In the genomic region with DNA sequence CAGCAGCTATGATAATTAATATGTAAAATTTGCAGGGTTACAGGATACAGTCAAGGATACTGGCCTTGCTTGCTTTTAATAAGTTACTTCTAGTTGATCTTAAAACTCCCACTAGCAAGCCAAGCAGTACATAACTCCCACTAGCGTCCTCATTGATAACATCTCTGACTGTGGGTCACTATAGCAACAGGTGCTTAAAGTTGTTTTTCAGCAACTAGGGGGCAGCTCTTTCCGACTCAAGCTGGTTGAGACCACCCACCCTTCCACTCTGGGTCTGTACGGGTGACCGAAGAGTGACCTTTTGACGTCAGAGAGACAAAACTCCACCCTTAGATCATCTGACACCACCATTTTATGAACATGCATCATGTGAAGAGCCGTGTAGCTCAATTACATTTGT, we compare ENCODE assay signal across 30 cellular contexts.
"Had no signal": no experiment of that assay in that cellular context is flagged by ENCODE, and none has a peak within 500 bp of the region (broad histone marks: within the 10 kb centered on the region; RNA-seq: fewer than 3 reads in every experiment).

No MANE protein-coding gene starts in this region.

- H3K9me3 ChIP-seq: left lung, mucosa of descending colon, ovary, psoas muscle, stomach, thyroid gland, vagina had no signal

- H3K4me2 ChIP-seq: neural progenitor cell, smooth muscle cell had no signal

- H3K36me3 ChIP-seq: left lung, neural progenitor cell, ovary, stomach, thyroid gland, vagina had no signal

- H3K27ac Mint-ChIP-seq: effector memory CD8-positive, alpha-beta T cell; immature natural killer cell; mesothelial cell of epicardium; naive B cell; natural killer cell treated with Interleukin-12 subunit alpha and Interleukin-12 subunit beta and Interleukin-15 and Interleukin-18, amount 100 ng/mL, for 72 hours; neural progenitor cell had no signal

- H3K4me1 Mint-ChIP-seq: immature natural killer cell, mesothelial cell of epicardium, naive B cell, neural progenitor cell had no signal

- H3K4me1 ChIP-seq: left lung, neural progenitor cell, psoas muscle, stomach, thyroid gland, vagina had no signal

- H3K4me3 ChIP-seq: left lung, mucosa of descending colon, neural progenitor cell, ovary, psoas muscle, smooth muscle cell, stomach, thyroid gland, vagina had no signal

- H3K27ac ChIP-seq: left lung, neural progenitor cell, ovary, psoas muscle, stomach, thyroid gland, vagina had no signal

- H3K36me3 Mint-ChIP-seq: mesothelial cell of epicardium; naive B cell; natural killer cell treated with Interleukin-12 subunit alpha and Interleukin-12 subunit beta and Interleukin-15 and Interleukin-18, amount 100 ng/mL, for 72 hours; neural progenitor cell had no signal

- H3K27me3 ChIP-seq: left lung, neural progenitor cell, ovary, stomach, thyroid gland, vagina had no signal

- ATAC-seq: effector memory CD8-positive, alpha-beta T cell; left lung; mucosa of descending colon; natural killer cell treated with Interleukin-12 subunit alpha and Interleukin-12 subunit beta and Interleukin-15 and Interleukin-18, amount 100 ng/mL, for 72 hours; psoas muscle; sciatic nerve had no signal

- H2AFZ ChIP-seq: neural progenitor cell had no signal

- H3K9ac ChIP-seq: neural progenitor cell had no signal

- H3K27me3 Mint-ChIP-seq: naive B cell had no signal

- FAIRE-seq: endometrium, frontal cortex had no signal

- H3K4me3 Mint-ChIP-seq: effector memory CD8-positive, alpha-beta T cell; immature natural killer cell; mesothelial cell of epicardium; naive B cell; natural killer cell treated with Interleukin-12 subunit alpha and Interleukin-12 subunit beta and Interleukin-15 and Interleukin-18, amount 100 ng/mL, for 72 hours; neural progenitor cell had no signal

- DNase-seq: cortex of kidney; effector memory CD8-positive, alpha-beta T cell; hypothalamus; immature natural killer cell; islet precursor cell; left lung; mesenchymal stem cell; mucosa of descending colon; naive B cell; nucleus accumbens; ovary; posterior cingulate gyrus; psoas muscle; retina; stimulated activated CD4-positive, alpha-beta T cell treated with anti-CD3 and anti-CD28 coated beads, Interleukin-12 subunit alpha, Interleukin-12 subunit beta, amount 100 ng/mL, for 4 hours; stimulated activated CD4-positive, alpha-beta T cell treated with anti-CD3 and anti-CD28 coated beads, Interleukin-1b, Interleukin-23, amount 100 ng/mL, for 48 hours; stimulated activated CD4-positive, alpha-beta T cell treated with anti-CD3 and anti-CD28 coated beads, Interleukin-4, amount 100 ng/mL, for 1 hour; stimulated activated CD8-positive, alpha-beta memory T cell treated with anti-CD3 and anti-CD28 coated beads, Interleukin-4, amount 100 ng/mL, for 48 hours; stimulated activated naive CD4-positive, alpha-beta T cell; stomach; thyroid gland; trophoblast cell had no signal

- H3K9me3 Mint-ChIP-seq: effector memory CD8-positive, alpha-beta T cell; natural killer cell treated with Interleukin-12 subunit alpha and Interleukin-12 subunit beta and Interleukin-15 and Interleukin-18, amount 100 ng/mL, for 72 hours had no signal
